In the genomic region with DNA sequence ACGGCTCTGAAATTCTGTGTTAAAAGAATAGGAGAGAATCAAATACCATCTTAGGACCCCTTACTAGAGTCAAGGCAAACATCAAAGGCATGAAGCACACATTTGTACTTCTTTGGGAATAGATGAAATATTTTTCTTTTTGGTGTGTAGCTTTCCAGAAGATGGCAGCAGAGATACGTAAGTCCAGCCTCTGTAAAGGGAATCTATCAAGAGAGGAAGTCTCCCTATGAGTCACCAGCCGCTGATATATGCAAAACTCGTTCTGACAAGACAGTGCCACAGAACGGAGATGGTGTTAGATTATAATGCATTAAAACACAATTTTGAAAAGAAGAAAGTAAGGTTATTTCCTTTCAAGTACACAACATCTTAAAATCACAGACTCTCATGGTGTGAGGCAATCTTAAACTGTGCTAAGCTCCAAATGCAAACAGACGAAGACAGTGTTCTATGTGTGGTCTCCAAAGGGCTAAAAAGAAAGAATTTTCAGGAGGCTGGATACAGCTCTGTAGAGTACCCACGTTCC, we compare ENCODE assay signal across 9 cellular contexts.
DNase-seq lines count a peak whose midpoint lies in the region; ATAC-seq, FAIRE-seq and TF ChIP-seq lines count a peak whose summit lies in the region.
"Had no signal": no experiment of that assay in that cellular context is flagged by ENCODE, and none has a peak within 500 bp of the region (broad histone marks: within the 10 kb centered on the region; RNA-seq: fewer than 3 reads in every experiment).

No MANE protein-coding gene starts in this region.

- no peak overlapping the region for H3K23ac ChIP-seq in mesendoderm (ENCODE audit: low read length)

- TF ChIP-seq CTCF in CD8-positive, alpha-beta T cell (IDR thresholded peaks at IDR 0.05), result peak; percentile 58
- peak; percentile 83 for TF ChIP-seq CTCF in VCaP (conservative IDR thresholded peaks at IDR 0.05)

- H3K9me3 Mint-ChIP-seq in CD8-positive, alpha-beta T cell, result peaks cover 2% of the 10 kb centered on the region
- H3K9me3 Mint-ChIP-seq: activated naive CD4-positive, alpha-beta T cell treated with anti-CD3 and anti-CD28 coated beads, Interleukin-2, amount 50 U/mL, for 24 hours had no signal

- no peak overlapping the region for H2BK5ac ChIP-seq in mesendoderm (ENCODE audit: low read length)

- peak; percentile 84 for FAIRE-seq in GM19239 (lab: Jason Lieb, UNC)

- H4K8ac ChIP-seq in mesendoderm (ENCODE audit: low read depth, low read length), result no peak overlapping the region

- no peaks in the 10 kb centered on the region for H3K9me3 ChIP-seq in CD8-positive, alpha-beta T cell (ENCODE audit: low read length)
- H3K9me3 ChIP-seq in effector memory CD4-positive, alpha-beta T cell (ENCODE audit: control insufficient read depth, low read length), result no peaks in the 10 kb centered on the region

- no peak overlapping the region for H2BK120ac ChIP-seq in mesendoderm (ENCODE audit: low read depth, low read length)

- no peaks in the 10 kb centered on the region for H3K27me3 ChIP-seq in CD8-positive, alpha-beta T cell (ENCODE audit: insufficient read depth, low read length)
- no peaks in the 10 kb centered on the region for H3K27me3 ChIP-seq in effector memory CD4-positive, alpha-beta T cell (replicated peaks; ENCODE audit: control insufficient read depth, insufficient read depth, low read length, poor library complexity, severe bottlenecking)
- no peaks in the 10 kb centered on the region for H3K27me3 ChIP-seq in mesendoderm (ENCODE audit: insufficient read depth, low read length, poor library complexity)

- H3K36me3 Mint-ChIP-seq in CD8-positive, alpha-beta T cell, result no peaks in the 10 kb centered on the region
- H3K36me3 Mint-ChIP-seq: activated naive CD4-positive, alpha-beta T cell treated with anti-CD3 and anti-CD28 coated beads, Interleukin-2, amount 50 U/mL, for 24 hours had no signal

- no peak overlapping the region for H3K27ac ChIP-seq in CD8-positive, alpha-beta T cell (ENCODE audit: low read depth, low read length)
- no peak overlapping the region for H3K27ac ChIP-seq in VCaP
- H3K27ac ChIP-seq in effector memory CD4-positive, alpha-beta T cell (ENCODE audit: insufficient read depth, low read length, poor library complexity, severe bottlenecking), result no peak overlapping the region
- no peak overlapping the region for H3K27ac ChIP-seq in mesendoderm (ENCODE audit: low read depth, low read length)

- peaks cover 3% of the 10 kb centered on the region for H3K27me3 Mint-ChIP-seq in CD8-positive, alpha-beta T cell (ENCODE audit: low read depth)
- H3K27me3 Mint-ChIP-seq: activated naive CD4-positive, alpha-beta T cell treated with anti-CD3 and anti-CD28 coated beads, Interleukin-2, amount 50 U/mL, for 24 hours had no signal

- H2BK15ac ChIP-seq in mesendoderm (replicated peaks; ENCODE audit: low read depth), result no peak overlapping the region

- H3K9ac ChIP-seq in mesendoderm (ENCODE audit: low read length), result no peak overlapping the region

- H3K27ac Mint-ChIP-seq in CD8-positive, alpha-beta T cell, result no peak overlapping the region
- H3K27ac Mint-ChIP-seq: activated naive CD4-positive, alpha-beta T cell treated with anti-CD3 and anti-CD28 coated beads, Interleukin-2, amount 50 U/mL, for 24 hours had no signal

- no peaks in the 10 kb centered on the region for H3K4me1 Mint-ChIP-seq in CD8-positive, alpha-beta T cell (ENCODE audit: low read depth)
- H3K4me1 Mint-ChIP-seq: activated naive CD4-positive, alpha-beta T cell treated with anti-CD3 and anti-CD28 coated beads, Interleukin-2, amount 50 U/mL, for 24 hours had no signal

- no peak overlapping the region for H3K4me3 Mint-ChIP-seq in CD8-positive, alpha-beta T cell
- H3K4me3 Mint-ChIP-seq: activated naive CD4-positive, alpha-beta T cell treated with anti-CD3 and anti-CD28 coated beads, Interleukin-2, amount 50 U/mL, for 24 hours had no signal

- H3K56ac ChIP-seq in mesendoderm (ENCODE audit: low read length), result no peak overlapping the region

- H3K4me1 ChIP-seq in CD8-positive, alpha-beta T cell (ENCODE audit: insufficient read depth, low read length), result peaks cover 7% of the 10 kb centered on the region
- no peaks in the 10 kb centered on the region for H3K4me1 ChIP-seq in effector memory CD4-positive, alpha-beta T cell (ENCODE audit: control insufficient read depth, insufficient read depth, low read length, poor library complexity, severe bottlenecking)
- peaks cover 2% of the 10 kb centered on the region for H3K4me1 ChIP-seq in mesendoderm (ENCODE audit: control insufficient read depth, low read depth, low read length)

- no peak overlapping the region for H2AK5ac ChIP-seq in mesendoderm (ENCODE audit: low read length)

- H4K5ac ChIP-seq in mesendoderm (ENCODE audit: low read length), result no peak overlapping the region

- CTCF ChIA-PET in CD8-positive, alpha-beta T cell (lab: Charles Lee), result interaction anchor here (0.8 to 2.5 kb wide), 8 partner anchors 9 to 24 kb away, joined by 3 to 15 read pairs (median 6); no protein-coding TSS in a partner anchor

- no peak overlapping the region for H3K4me2 ChIP-seq in mesendoderm (ENCODE audit: low read length)

- H3K79me2 ChIP-seq in mesendoderm (ENCODE audit: control insufficient read depth, insufficient read depth, low read length), result no peaks in the 10 kb centered on the region

- POLR2A ChIA-PET in CD8-positive, alpha-beta T cell (lab: Charles Lee), result no interaction called here

- H3K36me3 ChIP-seq in CD8-positive, alpha-beta T cell (ENCODE audit: insufficient read depth, low read length), result no peaks in the 10 kb centered on the region
- H3K36me3 ChIP-seq in effector memory CD4-positive, alpha-beta T cell (ENCODE audit: control insufficient read depth, insufficient read depth, low read length), result no peaks in the 10 kb centered on the region
- H3K36me3 ChIP-seq in mesendoderm (ENCODE audit: control insufficient read depth, insufficient read depth, low read length), result no peaks in the 10 kb centered on the region

- H3K79me1 ChIP-seq in mesendoderm (ENCODE audit: low read length), result no peaks in the 10 kb centered on the region

- peak in 6 of 7 experiments; percentile 28 to 56 (median 46) for DNase-seq in CD8-positive, alpha-beta T cell
- DNase-seq in GM19239 (ENCODE audit: insufficient read length, low spot score) (peak; percentile 59), NCI-H2196 (lab: John Stamatoyannopoulos, UW; ENCODE audit: unreplicated experiment) (peak; percentile 14), mesendoderm (peak; percentile 90)
- peak; percentile 18 to 43 (median 20) for DNase-seq in effector memory CD4-positive, alpha-beta T cell
- peak; percentile 19 to 46 for DNase-seq in stimulated activated CD8-positive, alpha-beta memory T cell treated with anti-CD3 and anti-CD28 coated beads, Interleukin-7, amount 100 ng/mL, for 4 hours (ENCODE audit: low read depth in 2 of 2)

- intact Hi-C loops in CD8-positive, alpha-beta T cell (cut with DNase I, micrococcal nuclease), result loop anchor here in 1 of 2 experiments (2.0 kb wide), 1 partner anchor 1343 kb away; no protein-coding TSS in a partner anchor

- no CpG with 5 or more reads among the region's 7 CpGs for WGBS in mesendoderm (ENCODE audit: extremely low coverage, insufficient coverage, low lambda C conversion rate)

- peak; percentile 94 for ATAC-seq in CD8-positive, alpha-beta T cell
- ATAC-seq in HG03175 (IDR thresholded peaks at IDR 0.05; ENCODE audit: unreplicated experiment), result peak; percentile 100

- H3K4me3 ChIP-seq in CD8-positive, alpha-beta T cell (ENCODE audit: low read depth, low read length), result no peak overlapping the region
- no peak overlapping the region for H3K4me3 ChIP-seq in effector memory CD4-positive, alpha-beta T cell (ENCODE audit: insufficient read depth, low read depth, low read length, poor library complexity, severe bottlenecking)
- H3K4me3 ChIP-seq in mesendoderm (ENCODE audit: low read length), result no peak overlapping the region

- no peak overlapping the region for H3K18ac ChIP-seq in mesendoderm (ENCODE audit: low read length)

- H3K4ac ChIP-seq in mesendoderm (ENCODE audit: low read depth, low read length), result no peak overlapping the region

Comparison
In these comparisons a context has a peak if more than half of its experiments do, and no peak if none do; other contexts are left out.
1. DNase-seq: peak in every context shown above with its lines; median percentile 90 in mesendoderm; 59 in GM19239; 46 in CD8-positive, alpha-beta T cell; 32 in stimulated activated CD8-positive, alpha-beta memory T cell treated with anti-CD3 and anti-CD28 coated beads, Interleukin-7, amount 100 ng/mL, for 4 hours; 20 in effector memory CD4-positive, alpha-beta T cell; 14 in NCI-H2196.